1 cellular context compared by ENCODE assay signal in the genomic region with DNA sequence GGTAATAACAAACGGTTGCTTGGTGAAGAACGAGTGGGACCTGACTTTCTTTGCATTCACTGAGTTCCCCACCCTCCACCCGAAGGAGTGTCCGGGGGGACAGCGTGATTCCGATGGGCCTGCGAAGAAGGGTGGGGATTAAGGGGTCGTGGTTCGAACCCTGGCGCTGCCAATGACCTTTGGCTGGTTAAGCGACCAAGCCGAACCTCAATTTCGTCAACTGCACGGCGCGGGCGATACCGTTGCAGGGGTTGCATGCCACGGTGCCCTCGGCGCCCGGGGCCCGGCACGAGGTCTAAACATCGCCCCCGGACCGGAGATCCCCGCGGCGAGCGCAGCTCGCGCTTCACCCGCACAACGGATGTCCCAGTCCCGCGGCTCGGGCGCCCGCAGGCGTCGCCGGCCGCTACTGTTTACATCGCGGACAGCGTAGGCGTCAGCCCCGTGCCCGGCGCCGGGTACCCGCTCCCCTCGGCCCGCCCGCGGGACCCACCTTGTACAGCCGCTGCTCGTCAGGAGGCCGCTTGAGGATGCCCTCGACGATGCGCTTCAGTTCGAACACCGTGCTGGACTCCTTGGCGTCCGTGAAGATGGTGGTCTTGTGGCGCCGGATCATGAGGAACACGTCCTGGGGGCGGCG.
TF ChIP-seq lines count a peak whose summit lies in the region.

No MANE protein-coding gene starts in this region.

TF ChIP-seq in GM23338, 12 proteins besides CTCF, POLR2A, EP300 and RAD21 (continued from another document):
- TF ChIP-seq CREB1 (CRISPR knock-in tag; IDR thresholded peaks at IDR 0.05; ENCODE audit: low read depth) (no peak), EZH2 (IDR thresholded peaks at IDR 0.05; ENCODE audit: low read depth, unreplicated experiment) (no peak), JUNB (IDR thresholded peaks at IDR 0.05; ENCODE audit: unreplicated experiment) (no peak), ZNF331 (CRISPR knock-in tag; IDR thresholded peaks at IDR 0.05; ENCODE audit: low read depth) (no peak), NANOG (IDR thresholded peaks at IDR 0.05; ENCODE audit: borderline replicate concordance) (no peak), ZNF114 (CRISPR knock-in tag; IDR thresholded peaks at IDR 0.05) (no peak), POLR2AphosphoS5 (IDR thresholded peaks at IDR 0.05; ENCODE audit: low read depth) (no peak)
- TF ChIP-seq, protein P1, sequence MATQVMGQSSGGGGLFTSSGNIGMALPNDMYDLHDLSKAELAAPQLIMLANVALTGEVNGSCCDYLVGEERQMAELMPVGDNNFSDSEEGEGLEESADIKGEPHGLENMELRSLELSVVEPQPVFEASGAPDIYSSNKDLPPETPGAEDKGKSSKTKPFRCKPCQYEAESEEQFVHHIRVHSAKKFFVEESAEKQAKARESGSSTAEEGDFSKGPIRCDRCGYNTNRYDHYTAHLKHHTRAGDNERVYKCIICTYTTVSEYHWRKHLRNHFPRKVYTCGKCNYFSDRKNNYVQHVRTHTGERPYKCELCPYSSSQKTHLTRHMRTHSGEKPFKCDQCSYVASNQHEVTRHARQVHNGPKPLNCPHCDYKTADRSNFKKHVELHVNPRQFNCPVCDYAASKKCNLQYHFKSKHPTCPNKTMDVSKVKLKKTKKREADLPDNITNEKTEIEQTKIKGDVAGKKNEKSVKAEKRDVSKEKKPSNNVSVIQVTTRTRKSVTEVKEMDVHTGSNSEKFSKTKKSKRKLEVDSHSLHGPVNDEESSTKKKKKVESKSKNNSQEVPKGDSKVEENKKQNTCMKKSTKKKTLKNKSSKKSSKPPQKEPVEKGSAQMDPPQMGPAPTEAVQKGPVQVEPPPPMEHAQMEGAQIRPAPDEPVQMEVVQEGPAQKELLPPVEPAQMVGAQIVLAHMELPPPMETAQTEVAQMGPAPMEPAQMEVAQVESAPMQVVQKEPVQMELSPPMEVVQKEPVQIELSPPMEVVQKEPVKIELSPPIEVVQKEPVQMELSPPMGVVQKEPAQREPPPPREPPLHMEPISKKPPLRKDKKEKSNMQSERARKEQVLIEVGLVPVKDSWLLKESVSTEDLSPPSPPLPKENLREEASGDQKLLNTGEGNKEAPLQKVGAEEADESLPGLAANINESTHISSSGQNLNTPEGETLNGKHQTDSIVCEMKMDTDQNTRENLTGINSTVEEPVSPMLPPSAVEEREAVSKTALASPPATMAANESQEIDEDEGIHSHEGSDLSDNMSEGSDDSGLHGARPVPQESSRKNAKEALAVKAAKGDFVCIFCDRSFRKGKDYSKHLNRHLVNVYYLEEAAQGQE (IDR thresholded peaks at IDR 0.05; ENCODE audit: unreplicated experiment) = no peak
- TF ChIP-seq, protein P2, sequence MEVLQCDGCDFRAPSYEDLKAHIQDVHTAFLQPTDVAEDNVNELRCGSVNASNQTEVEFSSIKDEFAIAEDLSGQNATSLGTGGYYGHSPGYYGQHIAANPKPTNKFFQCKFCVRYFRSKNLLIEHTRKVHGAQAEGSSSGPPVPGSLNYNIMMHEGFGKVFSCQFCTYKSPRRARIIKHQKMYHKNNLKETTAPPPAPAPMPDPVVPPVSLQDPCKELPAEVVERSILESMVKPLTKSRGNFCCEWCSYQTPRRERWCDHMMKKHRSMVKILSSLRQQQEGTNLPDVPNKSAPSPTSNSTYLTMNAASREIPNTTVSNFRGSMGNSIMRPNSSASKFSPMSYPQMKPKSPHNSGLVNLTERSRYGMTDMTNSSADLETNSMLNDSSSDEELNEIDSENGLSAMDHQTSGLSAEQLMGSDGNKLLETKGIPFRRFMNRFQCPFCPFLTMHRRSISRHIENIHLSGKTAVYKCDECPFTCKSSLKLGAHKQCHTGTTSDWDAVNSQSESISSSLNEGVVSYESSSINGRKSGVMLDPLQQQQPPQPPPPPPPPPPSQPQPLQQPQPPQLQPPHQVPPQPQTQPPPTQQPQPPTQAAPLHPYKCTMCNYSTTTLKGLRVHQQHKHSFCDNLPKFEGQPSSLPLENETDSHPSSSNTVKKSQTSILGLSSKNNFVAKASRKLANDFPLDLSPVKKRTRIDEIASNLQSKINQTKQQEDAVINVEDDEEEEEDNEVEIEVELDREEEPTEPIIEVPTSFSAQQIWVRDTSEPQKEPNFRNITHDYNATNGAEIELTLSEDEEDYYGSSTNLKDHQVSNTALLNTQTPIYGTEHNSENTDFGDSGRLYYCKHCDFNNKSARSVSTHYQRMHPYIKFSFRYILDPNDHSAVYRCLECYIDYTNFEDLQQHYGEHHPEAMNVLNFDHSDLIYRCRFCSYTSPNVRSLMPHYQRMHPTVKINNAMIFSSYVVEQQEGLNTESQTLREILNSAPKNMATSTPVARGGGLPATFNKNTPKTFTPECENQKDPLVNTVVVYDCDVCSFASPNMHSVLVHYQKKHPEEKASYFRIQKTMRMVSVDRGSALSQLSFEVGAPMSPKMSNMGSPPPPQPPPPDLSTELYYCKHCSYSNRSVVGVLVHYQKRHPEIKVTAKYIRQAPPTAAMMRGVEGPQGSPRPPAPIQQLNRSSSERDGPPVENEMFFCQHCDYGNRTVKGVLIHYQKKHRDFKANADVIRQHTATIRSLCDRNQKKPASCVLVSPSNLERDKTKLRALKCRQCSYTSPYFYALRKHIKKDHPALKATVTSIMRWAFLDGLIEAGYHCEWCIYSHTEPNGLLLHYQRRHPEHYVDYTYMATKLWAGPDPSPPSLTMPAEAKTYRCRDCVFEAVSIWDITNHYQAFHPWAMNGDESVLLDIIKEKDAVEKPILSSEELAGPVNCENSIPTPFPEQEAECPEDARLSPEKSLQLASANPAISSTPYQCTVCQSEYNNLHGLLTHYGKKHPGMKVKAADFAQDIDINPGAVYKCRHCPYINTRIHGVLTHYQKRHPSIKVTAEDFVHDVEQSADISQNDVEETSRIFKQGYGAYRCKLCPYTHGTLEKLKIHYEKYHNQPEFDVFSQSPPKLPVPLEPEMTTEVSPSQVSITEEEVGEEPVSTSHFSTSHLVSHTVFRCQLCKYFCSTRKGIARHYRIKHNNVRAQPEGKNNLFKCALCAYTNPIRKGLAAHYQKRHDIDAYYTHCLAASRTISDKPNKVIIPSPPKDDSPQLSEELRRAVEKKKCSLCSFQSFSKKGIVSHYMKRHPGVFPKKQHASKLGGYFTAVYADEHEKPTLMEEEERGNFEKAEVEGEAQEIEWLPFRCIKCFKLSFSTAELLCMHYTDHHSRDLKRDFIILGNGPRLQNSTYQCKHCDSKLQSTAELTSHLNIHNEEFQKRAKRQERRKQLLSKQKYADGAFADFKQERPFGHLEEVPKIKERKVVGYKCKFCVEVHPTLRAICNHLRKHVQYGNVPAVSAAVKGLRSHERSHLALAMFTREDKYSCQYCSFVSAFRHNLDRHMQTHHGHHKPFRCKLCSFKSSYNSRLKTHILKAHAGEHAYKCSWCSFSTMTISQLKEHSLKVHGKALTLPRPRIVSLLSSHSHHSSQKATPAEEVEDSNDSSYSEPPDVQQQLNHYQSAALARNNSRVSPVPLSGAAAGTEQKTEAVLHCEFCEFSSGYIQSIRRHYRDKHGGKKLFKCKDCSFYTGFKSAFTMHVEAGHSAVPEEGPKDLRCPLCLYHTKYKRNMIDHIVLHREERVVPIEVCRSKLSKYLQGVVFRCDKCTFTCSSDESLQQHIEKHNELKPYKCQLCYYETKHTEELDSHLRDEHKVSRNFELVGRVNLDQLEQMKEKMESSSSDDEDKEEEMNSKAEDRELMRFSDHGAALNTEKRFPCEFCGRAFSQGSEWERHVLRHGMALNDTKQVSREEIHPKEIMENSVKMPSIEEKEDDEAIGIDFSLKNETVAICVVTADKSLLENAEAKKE (CRISPR knock-in tag; IDR thresholded peaks at IDR 0.05) = no peak
TF ChIP-seq in GM23338: peak in this region for 0.
